Comparison of ENCODE assay signal across 9 cellular contexts in the genomic region with DNA sequence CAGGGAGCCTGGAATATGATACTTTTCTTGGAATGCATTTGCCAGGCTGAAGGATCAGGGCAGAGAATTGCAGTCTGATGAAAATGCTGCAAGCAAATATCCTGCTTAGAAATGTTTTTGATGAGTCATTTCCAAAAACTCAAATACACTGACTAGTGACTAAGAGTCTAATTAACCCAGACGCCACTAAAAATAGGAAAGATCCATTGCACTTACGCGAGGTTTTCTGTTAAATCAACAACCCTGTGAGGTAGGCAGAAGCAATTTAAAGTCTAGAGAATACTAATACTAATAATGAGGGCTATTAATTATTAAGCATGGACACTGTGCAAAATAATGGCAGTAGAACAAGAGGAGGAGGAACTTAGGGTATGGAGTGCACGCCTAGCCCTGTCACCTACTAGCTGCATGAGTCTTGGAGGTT.
A peak's percentile ranks its signal among the peaks of the same experiment; 100 is the strongest.
DNase-seq lines count a peak whose midpoint lies in the region; ATAC-seq and TF ChIP-seq lines count a peak whose summit lies in the region.
"Had no signal": no experiment of that assay in that cellular context is flagged by ENCODE, and none has a peak within 500 bp of the region (broad histone marks: within the 10 kb centered on the region; RNA-seq: fewer than 3 reads in every experiment).

No MANE protein-coding gene starts in this region.

- H3K4me3 ChIP-seq in HFF-Myc (replicated peaks; ENCODE audit: low read depth, low read length) = no peak overlapping the region

- in situ Hi-C loops in Caki2 (cut with HindIII; ENCODE audit: low pct_unique_long_range_greater_than_20kb, low sequenced_read_pairs) = no loop called here

- no peak for ATAC-seq in HG03565 (IDR thresholded peaks at IDR 0.05; ENCODE audit: unreplicated experiment)
- no peak for ATAC-seq in GM18519 (IDR thresholded peaks at IDR 0.05; ENCODE audit: low FRiP score, unreplicated experiment)

- TF ChIP-seq CTCF in HFF-Myc (IDR thresholded peaks at IDR 0.05; ENCODE audit: low read depth, low read length, missing control alignments) = no peak

- DNase-seq in Caki2 (ENCODE audit: low read depth) = peak; percentile 85
- peak; percentile 55 for DNase-seq in HFF-Myc (ENCODE audit: extremely low read depth, low read depth)
- DNase-seq in NOMO-1 treated with dmso at 0.1 percent for 144 hours (lab: John Stamatoyannopoulos, UW; ENCODE audit: unreplicated experiment) = peak; percentile 15
- DNase-seq in inferior parietal cortex (ENCODE audit: extremely low spot score) = peak; percentile 3
- DNase-seq in DMS114 treated with DMSO at 0.1 percent for 48 hours (lab: John Stamatoyannopoulos, UW; ENCODE audit: unreplicated experiment) = no peak
- no peak for DNase-seq in activated T-cell treated with anti-CD3 and anti-CD28 coated beads, Interleukin-2, amount 50 U/mL, for 48 hours
- DNase-seq: NCI-H2081 had no signal

Comparison
In these comparisons a context has a peak if more than half of its experiments do, and no peak if none do; other contexts are left out.
1. DNase-seq: peak in Caki2 (single experiment), HFF-Myc (single experiment), NOMO-1 treated with dmso at 0.1 percent for 144 hours (single experiment) and inferior parietal cortex (single experiment); none in DMS114 treated with DMSO at 0.1 percent for 48 hours (single experiment) and activated T-cell treated with anti-CD3 and anti-CD28 coated beads, Interleukin-2, amount 50 U/mL, for 48 hours (0 of 2).